1 cellular context compared by ENCODE assay signal in genomic region chr19:2166741-2167738, GRCh38.
TF ChIP-seq lines count a peak whose summit lies in the region.

No MANE protein-coding gene starts in this region.

TF ChIP-seq in GM12878, 131 proteins besides CTCF, POLR2A, EP300 and RAD21 (continued from another document):
- TF ChIP-seq, protein P1, sequence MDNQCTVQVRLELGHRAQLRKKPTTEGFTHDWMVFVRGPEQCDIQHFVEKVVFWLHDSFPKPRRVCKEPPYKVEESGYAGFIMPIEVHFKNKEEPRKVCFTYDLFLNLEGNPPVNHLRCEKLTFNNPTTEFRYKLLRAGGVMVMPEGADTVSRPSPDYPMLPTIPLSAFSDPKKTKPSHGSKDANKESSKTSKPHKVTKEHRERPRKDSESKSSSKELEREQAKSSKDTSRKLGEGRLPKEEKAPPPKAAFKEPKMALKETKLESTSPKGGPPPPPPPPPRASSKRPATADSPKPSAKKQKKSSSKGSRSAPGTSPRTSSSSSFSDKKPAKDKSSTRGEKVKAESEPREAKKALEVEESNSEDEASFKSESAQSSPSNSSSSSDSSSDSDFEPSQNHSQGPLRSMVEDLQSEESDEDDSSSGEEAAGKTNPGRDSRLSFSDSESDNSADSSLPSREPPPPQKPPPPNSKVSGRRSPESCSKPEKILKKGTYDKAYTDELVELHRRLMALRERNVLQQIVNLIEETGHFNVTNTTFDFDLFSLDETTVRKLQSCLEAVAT (IDR thresholded peaks at IDR 0.05) = peak; percentile 66
- TF ChIP-seq PML (IDR thresholded peaks at IDR 0.05; ENCODE audit: low read length) (no peak), EZH2 (IDR thresholded peaks at IDR 0.05; ENCODE audit: borderline replicate concordance, control insufficient read depth, low read depth, low read length) (no peak), NRF1 (conservative IDR thresholded peaks at IDR 0.05; ENCODE audit: low read depth, low read length) (no peak), SMARCA5 (IDR thresholded peaks at IDR 0.05) (0 out of 2 replicates have a peak, but pooled peaks have one; percentile 5), ZNF384 (IDR thresholded peaks at IDR 0.05; ENCODE audit: borderline replicate concordance, low read depth, low read length) (no peak), ZSCAN29 (IDR thresholded peaks at IDR 0.05) (no peak), ZNF687 (IDR thresholded peaks at IDR 0.05) (peak; percentile 53; the same call in 1 of the 2 replicates), TARDBP (IDR thresholded peaks at IDR 0.05; ENCODE audit: borderline replicate concordance) (no peak), POLR2AphosphoS5 (IDR thresholded peaks at IDR 0.05; ENCODE audit: low read length) (peak; percentile 64; the same call in 1 of the 2 replicates), NBN (IDR thresholded peaks at IDR 0.05) (no peak), FOS (IDR thresholded peaks at IDR 0.05; ENCODE audit: borderline replicate concordance, extremely low read depth, insufficient read length) (no peak), SMAD1 (IDR thresholded peaks at IDR 0.05; ENCODE audit: low read depth, partially characterized antibody) (peak; percentile 16), FOXK2 (IDR thresholded peaks at IDR 0.05) (no peak), RELA (IDR thresholded peaks at IDR 0.05; ENCODE audit: borderline replicate concordance, partially characterized antibody) (no peak), PBX3 (IDR thresholded peaks at IDR 0.05; ENCODE audit: insufficient replicate concordance, low read depth, low read length) (no peak), CHD4 (IDR thresholded peaks at IDR 0.05) (no peak), CBX5 (IDR thresholded peaks at IDR 0.05; ENCODE audit: low read depth) (no peak), FOXM1 (IDR thresholded peaks at IDR 0.05; ENCODE audit: low read depth, low read length) (no peak), RB1 (IDR thresholded peaks at IDR 0.05; ENCODE audit: borderline replicate concordance) (no peak), HDGF (IDR thresholded peaks at IDR 0.05) (0 out of 2 replicates have a peak, but pooled peaks have one; percentile 45)
- TF ChIP-seq, protein P2, sequence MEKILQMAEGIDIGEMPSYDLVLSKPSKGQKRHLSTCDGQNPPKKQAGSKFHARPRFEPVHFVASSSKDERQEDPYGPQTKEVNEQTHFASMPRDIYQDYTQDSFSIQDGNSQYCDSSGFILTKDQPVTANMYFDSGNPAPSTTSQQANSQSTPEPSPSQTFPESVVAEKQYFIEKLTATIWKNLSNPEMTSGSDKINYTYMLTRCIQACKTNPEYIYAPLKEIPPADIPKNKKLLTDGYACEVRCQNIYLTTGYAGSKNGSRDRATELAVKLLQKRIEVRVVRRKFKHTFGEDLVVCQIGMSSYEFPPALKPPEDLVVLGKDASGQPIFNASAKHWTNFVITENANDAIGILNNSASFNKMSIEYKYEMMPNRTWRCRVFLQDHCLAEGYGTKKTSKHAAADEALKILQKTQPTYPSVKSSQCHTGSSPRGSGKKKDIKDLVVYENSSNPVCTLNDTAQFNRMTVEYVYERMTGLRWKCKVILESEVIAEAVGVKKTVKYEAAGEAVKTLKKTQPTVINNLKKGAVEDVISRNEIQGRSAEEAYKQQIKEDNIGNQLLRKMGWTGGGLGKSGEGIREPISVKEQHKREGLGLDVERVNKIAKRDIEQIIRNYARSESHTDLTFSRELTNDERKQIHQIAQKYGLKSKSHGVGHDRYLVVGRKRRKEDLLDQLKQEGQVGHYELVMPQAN (conservative IDR thresholded peaks at IDR 0.05) = no peak
- TF ChIP-seq, protein P3, sequence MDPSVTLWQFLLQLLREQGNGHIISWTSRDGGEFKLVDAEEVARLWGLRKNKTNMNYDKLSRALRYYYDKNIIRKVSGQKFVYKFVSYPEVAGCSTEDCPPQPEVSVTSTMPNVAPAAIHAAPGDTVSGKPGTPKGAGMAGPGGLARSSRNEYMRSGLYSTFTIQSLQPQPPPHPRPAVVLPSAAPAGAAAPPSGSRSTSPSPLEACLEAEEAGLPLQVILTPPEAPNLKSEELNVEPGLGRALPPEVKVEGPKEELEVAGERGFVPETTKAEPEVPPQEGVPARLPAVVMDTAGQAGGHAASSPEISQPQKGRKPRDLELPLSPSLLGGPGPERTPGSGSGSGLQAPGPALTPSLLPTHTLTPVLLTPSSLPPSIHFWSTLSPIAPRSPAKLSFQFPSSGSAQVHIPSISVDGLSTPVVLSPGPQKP (IDR thresholded peaks at IDR 0.05; ENCODE audit: low read depth, low read length) = 0 out of 2 replicates have a peak, but pooled peaks have one; percentile 10
